8 cellular contexts compared by ENCODE assay signal in the genomic region with DNA sequence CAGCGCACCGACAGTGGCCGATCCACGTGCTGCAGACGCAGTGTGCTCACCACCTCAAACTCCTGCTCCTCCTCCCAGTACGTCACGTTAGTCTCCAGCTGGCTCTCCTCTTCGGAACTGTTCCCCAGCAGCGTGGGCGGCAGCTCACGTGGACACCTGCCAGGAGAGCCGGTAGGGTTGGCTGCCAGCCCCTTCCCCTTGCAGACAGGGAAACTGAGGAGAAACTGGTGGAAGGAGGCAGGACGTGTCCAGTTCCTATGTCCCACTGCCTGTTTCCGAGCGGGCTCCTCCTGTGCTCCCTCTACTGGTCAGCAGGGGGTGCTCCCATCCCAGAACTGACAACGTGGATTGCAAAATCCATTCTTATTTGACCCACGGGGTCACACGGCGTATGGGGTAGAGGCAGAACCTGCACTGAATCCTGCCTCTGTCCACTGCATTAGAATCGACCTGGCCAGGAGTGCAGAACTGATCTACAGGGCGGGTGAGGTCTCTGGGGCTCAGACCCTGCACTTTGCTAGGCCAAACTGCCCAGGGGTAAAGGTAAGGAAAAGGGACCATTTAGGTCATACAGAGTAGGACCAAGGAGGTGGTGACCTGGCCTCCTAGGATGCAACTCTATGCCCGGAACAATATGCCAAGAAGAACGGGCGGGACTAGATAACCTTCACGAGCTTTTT. TPM values are rescaled to one million over a fixed set of nuclear protein-coding genes. Genes with fewer than 3 reads are reported as not detected.
DNase-seq lines count a peak whose midpoint lies in the region; ATAC-seq and TF ChIP-seq lines count a peak whose summit lies in the region.

No MANE protein-coding gene starts in this region.

- H3K27ac ChIP-seq in MM.1S (ENCODE audit: low read length) (no peak overlapping the region), lower lobe of right lung (no peak overlapping the region)

- no peaks in the 10 kb centered on the region for H3K4me1 Mint-ChIP-seq in activated B cell treated with CpG ODN at 0.5 μM for 24 hours
- peaks cover 59% of the 10 kb centered on the region for H3K4me1 Mint-ChIP-seq in dendritic cell treated with granulocyte-macrophage colony-stimulating factor and Interleukin-4, amounts not matched to agents 40 ng/mL and 50 ng/mL, for 4 days (ENCODE audit: low read depth)

- H3K36me3 Mint-ChIP-seq in activated B cell treated with CpG ODN at 0.5 μM for 24 hours (ENCODE audit: low read depth) = no peaks in the 10 kb centered on the region
- H3K36me3 Mint-ChIP-seq in dendritic cell treated with granulocyte-macrophage colony-stimulating factor and Interleukin-4, amounts not matched to agents 40 ng/mL and 50 ng/mL, for 4 days (ENCODE audit: low read depth) = no peaks in the 10 kb centered on the region

- TF ChIP-seq CTCF in BJ (IDR thresholded peaks at IDR 0.05; ENCODE audit: insufficient read depth, low read depth, low read length) (peak; percentile 94), MM.1S (IDR thresholded peaks at IDR 0.05; ENCODE audit: low read length) (peak; percentile 94), activated B cell treated with CpG ODN at 0.5 μM for 24 hours (IDR thresholded peaks at IDR 0.05) (peak; percentile 50), lower lobe of right lung (IDR thresholded peaks at IDR 0.05) (peak; percentile 87)

- intact Hi-C loops in activated B cell treated with CpG ODN at 0.5 μM for 24 hours (cut with micrococcal nuclease) (loop anchor here (1.0 to 10.0 kb wide), 4 partner anchors 88 to 306 kb away; no protein-coding TSS in a partner anchor), lower lobe of right lung (cut with DNase I) (no loop called here)
- intact Hi-C loops in dendritic cell treated with granulocyte-macrophage colony-stimulating factor and Interleukin-4, amounts not matched to agents 40 ng/mL and 50 ng/mL, for 4 days (cut with micrococcal nuclease) = loop anchor here (1.0 to 10.0 kb wide), 2 partner anchors 88 to 225 kb away; a partner anchor contains a TSS

- H3K27me3 ChIP-seq in BJ (ENCODE audit: control insufficient read depth, insufficient read depth, low read length) = no peaks in the 10 kb centered on the region
- no peaks in the 10 kb centered on the region; the same call in 1 of the 2 replicates for H3K27me3 ChIP-seq in MM.1S (replicated peaks; ENCODE audit: insufficient read depth, low read length)
- no peaks in the 10 kb centered on the region for H3K27me3 ChIP-seq in lower lobe of right lung (ENCODE audit: low read depth)

- peak overlapping the region; percentile 14; the same call in 1 of the 2 replicates for H3K9ac ChIP-seq in MM.1S (ENCODE audit: low read length)

- H4K20me1 ChIP-seq in MM.1S (ENCODE audit: insufficient read depth, low read length) = no peaks in the 10 kb centered on the region

- H3K27ac Mint-ChIP-seq in activated B cell treated with CpG ODN at 0.5 μM for 24 hours = no peak overlapping the region
- peak overlapping the region; percentile 42 for H3K27ac Mint-ChIP-seq in dendritic cell treated with granulocyte-macrophage colony-stimulating factor and Interleukin-4, amounts not matched to agents 40 ng/mL and 50 ng/mL, for 4 days

- CTCF ChIA-PET in BJ (lab: Yijun Ruan, JAX) = interaction anchor here (0.6 to 4.3 kb wide), 23 partner anchors 9 to 244 kb away, joined by 3 to 26 read pairs (median 4); a partner anchor contains a TSS
- CTCF ChIA-PET in activated B cell treated with CpG ODN at 0.5 μM for 24 hours (lab: Charles Lee) = interaction anchor here (1.1 kb wide), 2 partner anchors 88 to 306 kb away, joined by 3 to 6 read pairs; no protein-coding TSS in a partner anchor

- H3K9me3 ChIP-seq in MM.1S (replicated peaks; ENCODE audit: insufficient read depth, low read length) = no peaks in the 10 kb centered on the region
- H3K9me3 ChIP-seq in lower lobe of right lung = no peaks in the 10 kb centered on the region

- H3K4me1 ChIP-seq in MM.1S (ENCODE audit: low read length) (no peaks in the 10 kb centered on the region), lower lobe of right lung (peaks cover 23% of the 10 kb centered on the region)

- peak; percentile 58 for ATAC-seq in GM18907 (IDR thresholded peaks at IDR 0.05; ENCODE audit: unreplicated experiment)
- ATAC-seq in activated B cell treated with CpG ODN at 0.5 μM for 24 hours (ENCODE audit: low read depth) = peak; percentile 84
- peak; percentile 85 to 87 for ATAC-seq in lower lobe of right lung
- ATAC-seq in GM19324 (IDR thresholded peaks at IDR 0.05; ENCODE audit: low FRiP score, unreplicated experiment) = no peak

- H3K4me2 ChIP-seq in MM.1S (ENCODE audit: low read depth, low read length) = peak overlapping the region; percentile 66

- no peaks in the 10 kb centered on the region for H3K27me3 Mint-ChIP-seq in activated B cell treated with CpG ODN at 0.5 μM for 24 hours
- H3K27me3 Mint-ChIP-seq in dendritic cell treated with granulocyte-macrophage colony-stimulating factor and Interleukin-4, amounts not matched to agents 40 ng/mL and 50 ng/mL, for 4 days = peaks cover 7% of the 10 kb centered on the region

- no peak overlapping the region for H3K4me3 Mint-ChIP-seq in activated B cell treated with CpG ODN at 0.5 μM for 24 hours
- no peak overlapping the region for H3K4me3 Mint-ChIP-seq in dendritic cell treated with granulocyte-macrophage colony-stimulating factor and Interleukin-4, amounts not matched to agents 40 ng/mL and 50 ng/mL, for 4 days

- no peaks in the 10 kb centered on the region for H3K9me2 ChIP-seq in MM.1S (replicated peaks; ENCODE audit: insufficient read depth, low read length)

- peak overlapping the region; percentile 60 for H2AFZ ChIP-seq in MM.1S (ENCODE audit: low read length)

- DNase-seq in BJ (ENCODE audit: low read depth) (no peak), MM.1S (peak; percentile 56), activated B cell treated with CpG ODN at 0.5 μM for 24 hours (peak; percentile 29), lower lobe of right lung (peak; percentile 75)
- peak; percentile 2 to 10 (median 8) for DNase-seq in stimulated activated CD4-positive, alpha-beta T cell treated with anti-CD3 and anti-CD28 coated beads, TNF-alpha, amount 100 ng/mL, for 4 hours (ENCODE audit: low read depth in 3 of 3)

- no peaks in the 10 kb centered on the region for H3F3A ChIP-seq in MM.1S (ENCODE audit: insufficient read depth, low read length)

- no peaks in the 10 kb centered on the region for H3K79me2 ChIP-seq in MM.1S (ENCODE audit: low read length)

- POLR2A ChIA-PET in BJ (lab: Charles Lee) = no interaction called here
- POLR2A ChIA-PET in activated B cell treated with CpG ODN at 0.5 μM for 24 hours (lab: Charles Lee) = no interaction called here

- H3K9me3 Mint-ChIP-seq in activated B cell treated with CpG ODN at 0.5 μM for 24 hours = no peaks in the 10 kb centered on the region
- no peaks in the 10 kb centered on the region for H3K9me3 Mint-ChIP-seq in dendritic cell treated with granulocyte-macrophage colony-stimulating factor and Interleukin-4, amounts not matched to agents 40 ng/mL and 50 ng/mL, for 4 days

- no peak overlapping the region for H3K4me3 ChIP-seq in BJ (ENCODE audit: low read depth, low read length)
- H3K4me3 ChIP-seq in MM.1S (ENCODE audit: low read length) = peak overlapping the region; percentile 21; the same call in 1 of the 2 replicates
- H3K4me3 ChIP-seq in lower lobe of right lung = peak overlapping the region; percentile 17

- H3K36me3 ChIP-seq in BJ (ENCODE audit: control insufficient read depth, insufficient read depth, low read length) = peaks cover 76% of the 10 kb centered on the region
- H3K36me3 ChIP-seq in MM.1S (replicated peaks; ENCODE audit: insufficient read depth, low read length) = no peaks in the 10 kb centered on the region
- H3K36me3 ChIP-seq in lower lobe of right lung = peaks cover 56% of the 10 kb centered on the region

RNA-seq across cellular contexts. Expression of a gene that starts 25.7 kb away (rescaled TPM):
- 163 and 276 TPM in 2 replicates for polyA plus RNA-seq in BJ (2011; rRNA removed)
- 384 and 442 TPM in 2 replicates for polyA minus RNA-seq in BJ (2011; rRNA and poly(A)+ RNA removed)
- total RNA-seq in activated B cell treated with CpG ODN at 0.5 μM for 24 hours (0.51 and 1.8 TPM in 2 replicates), lower lobe of right lung (89.3 TPM)

RNA-seq across cellular contexts. Expression of a gene that starts 36.6 kb away (rescaled TPM):
- 0.39 and 0.97 TPM in 2 replicates for polyA plus RNA-seq in BJ (2011; rRNA removed)
- 0.14 TPM in 1 of 2 replicates, not detected in the other for polyA minus RNA-seq in BJ (2011; rRNA and poly(A)+ RNA removed)
- not detected in 2 replicates for total RNA-seq in activated B cell treated with CpG ODN at 0.5 μM for 24 hours
- not detected for total RNA-seq in lower lobe of right lung

RNA-seq across cellular contexts. Expression of a gene that starts 43.6 kb away (rescaled TPM):
- 0.11 and 0.29 TPM in 2 replicates for polyA plus RNA-seq in BJ (2011; rRNA removed)
- polyA minus RNA-seq in BJ (2011; rRNA and poly(A)+ RNA removed) = 0.09 TPM in 1 of 2 replicates, not detected in the other
- total RNA-seq in activated B cell treated with CpG ODN at 0.5 μM for 24 hours = 0.44 and 0.69 TPM in 2 replicates
- 78.2 TPM for total RNA-seq in lower lobe of right lung

RNA-seq across cellular contexts. Expression of a gene that starts 59.9 kb away (rescaled TPM):
- not detected in 2 replicates for polyA plus RNA-seq in BJ (2011; rRNA removed)
- not detected in 2 replicates for polyA minus RNA-seq in BJ (2011; rRNA and poly(A)+ RNA removed)
- not detected in 2 replicates for total RNA-seq in activated B cell treated with CpG ODN at 0.5 μM for 24 hours
- not detected for total RNA-seq in lower lobe of right lung

Comparison
In these comparisons a context has a peak if more than half of its experiments do, and no peak if none do; other contexts are left out.
1. RNA of a gene that starts 25.7 kb away (total RNA-seq): 89.3 TPM in lower lobe of right lung (single experiment); 0.51 to 1.8 TPM in activated B cell treated with CpG ODN at 0.5 μM for 24 hours; every median in the first group is over 10 times any median in the second.
2. RNA of a gene that starts 43.6 kb away (total RNA-seq): 78.2 TPM in lower lobe of right lung (single experiment); 0.44 to 0.69 TPM in activated B cell treated with CpG ODN at 0.5 μM for 24 hours; every median in the first group is over 10 times any median in the second.
3. Peak in every context shown above with its lines, with median percentiles within 50 percentile points of each other: CTCF ChIP-seq.